In genomic region chr12:55830601-55831406, GRCh38 we compare ENCODE assay signal across 1 cellular context.
A peak's percentile ranks its signal among the peaks of the same experiment; 100 is the strongest.
TF ChIP-seq lines count a peak whose summit lies in the region.

No MANE protein-coding gene starts in this region.

TF ChIP-seq in H1, 55 proteins besides CTCF, POLR2A, EP300 and RAD21:
- TF ChIP-seq GTF2F1 (IDR thresholded peaks at IDR 0.05; ENCODE audit: borderline replicate concordance, low read depth, low read length), result no peak
- no peak for TF ChIP-seq SUZ12 (IDR thresholded peaks at IDR 0.05; ENCODE audit: low read length)
- TF ChIP-seq MAX (IDR thresholded peaks at IDR 0.05), result peak; percentile 74; the same call in 1 of the 2 replicates
- peak; percentile 41; the same call in 1 of the 2 replicates for TF ChIP-seq JUN (IDR thresholded peaks at IDR 0.05; ENCODE audit: low read depth, low read length)
- TF ChIP-seq TAF1 (IDR thresholded peaks at IDR 0.05; ENCODE audit: low read depth, low read length), result peak; percentile 67; the same call in 1 of the 2 replicates
- TF ChIP-seq BACH1 (IDR thresholded peaks at IDR 0.05; ENCODE audit: low read length), result 0 out of 2 replicates have a peak, but pooled peaks have one; percentile 8
- TF ChIP-seq NRF1 (IDR thresholded peaks at IDR 0.05; ENCODE audit: low read depth, low read length), result peak; percentile 62
- no peak for TF ChIP-seq YY1 (IDR thresholded peaks at IDR 0.05; ENCODE audit: low read depth, low read length)
- peak; percentile 38 for TF ChIP-seq SIX5 (IDR thresholded peaks at IDR 0.05; ENCODE audit: low read depth, low read length)
- no peak for TF ChIP-seq ATF3 (IDR thresholded peaks at IDR 0.05; ENCODE audit: insufficient read depth, low read depth, low read length)
- TF ChIP-seq RNF2 (IDR thresholded peaks at IDR 0.05; ENCODE audit: borderline replicate concordance, low read depth, low read length, missing control alignments, poor library complexity, severe bottlenecking), result no peak
- no peak for TF ChIP-seq TEAD4 (IDR thresholded peaks at IDR 0.05; ENCODE audit: low read depth, low read length)
- no peak for TF ChIP-seq HDAC2 (IDR thresholded peaks at IDR 0.05; ENCODE audit: borderline replicate concordance in 1 of 2, low read depth in 2 of 2, low read length in 2 of 2)
- TF ChIP-seq JUND (IDR thresholded peaks at IDR 0.05; ENCODE audit: low read length), result peak; percentile 97
- TF ChIP-seq CREB1 (IDR thresholded peaks at IDR 0.05), result peak; percentile 87
- TF ChIP-seq BCL11A (IDR thresholded peaks at IDR 0.05; ENCODE audit: low read depth in 2 of 2, low read length in 2 of 2), result no peak
- peak; percentile 60 to 78; a peak in 2 of 4 replicates for TF ChIP-seq SIN3A (conservative IDR thresholded peaks at IDR 0.05 in 1 of 2, IDR thresholded peaks at IDR 0.05 in 1 of 2; ENCODE audit: low read depth in 1 of 2, low read length in 2 of 2)
- peak; percentile 95 for TF ChIP-seq ATF2 (IDR thresholded peaks at IDR 0.05; ENCODE audit: low read length)
- peak; percentile 62; the same call in 1 of the 2 replicates for TF ChIP-seq SP1 (IDR thresholded peaks at IDR 0.05; ENCODE audit: low read depth, low read length)
- peak; percentile 22; the same call in 1 of the 2 replicates for TF ChIP-seq PHF8 (conservative IDR thresholded peaks at IDR 0.05; ENCODE audit: low read depth, low read length)
- no peak for TF ChIP-seq TCF12 (IDR thresholded peaks at IDR 0.05; ENCODE audit: low read depth, low read length)
- TF ChIP-seq GABPA (IDR thresholded peaks at IDR 0.05; ENCODE audit: borderline replicate concordance, insufficient read depth, low read length), result no peak
- TF ChIP-seq CHD1 (IDR thresholded peaks at IDR 0.05; ENCODE audit: low read depth, low read length), result peak; percentile 96
- TF ChIP-seq BRCA1 (IDR thresholded peaks at IDR 0.05; ENCODE audit: low read depth, low read length), result 0 out of 2 replicates have a peak, but pooled peaks have one; percentile 30
